ENCODE assay signal across 23 cellular contexts in genomic region chr10:132414402-132415016, GRCh38. TPM values are rescaled to one million over a fixed set of nuclear protein-coding genes. Genes with fewer than 3 reads are reported as not detected.
DNase-seq lines count a peak whose midpoint lies in the region; ATAC-seq and TF ChIP-seq lines count a peak whose summit lies in the region.
"Had no signal": no experiment of that assay in that cellular context is flagged by ENCODE, and none has a peak within 500 bp of the region (broad histone marks: within the 10 kb centered on the region; RNA-seq: fewer than 3 reads in every experiment).

No MANE protein-coding gene starts in this region.

- peaks cover 0 to 25% (median 0%) of the 10 kb centered on the region in 3 donors for H3K36me3 ChIP-seq in esophagus squamous epithelium
- H3K36me3 ChIP-seq in muscle layer of colon (ENCODE audit: insufficient read depth, low read length) = peaks cover 5% of the 10 kb centered on the region
- peaks cover 0 to 31% (median 6%) of the 10 kb centered on the region in 4 donors for H3K36me3 ChIP-seq in stomach
- H3K36me3 ChIP-seq: colonic mucosa, pancreas, upper lobe of right lung had no signal

- POLR2A ChIA-PET in WTC11 (lab: Charles Lee) = no interaction called here
- POLR2A ChIA-PET in MCF 10A (lab: Yijun Ruan, JAX) = no interaction called here

- H3K4me1 ChIP-seq in esophagus squamous epithelium = peaks cover 55 to 99% (median 63%) of the 10 kb centered on the region in 3 donors
- peaks cover 67% of the 10 kb centered on the region for H3K4me1 ChIP-seq in muscle layer of colon (ENCODE audit: insufficient read depth, low read length)
- H3K4me1 ChIP-seq in stomach = peaks cover 77 to 99% (median 88%) of the 10 kb centered on the region in 4 donors

- no peak for ATAC-seq in WTC11
- ATAC-seq: left colon, pancreas, Right ventricle myocardium inferior, upper lobe of right lung had no signal

- BruUV-seq in MCF 10A (replicated peaks; lab: Mats Ljungman, UMichigan) = no TSS peak

- intact Hi-C loops in esophagus squamous epithelium (cut with DNase I) = no loop called here
- intact Hi-C loops in stomach (cut with DNase I; ENCODE audit: low total_unique reads) = no loop called here
- intact Hi-C loops in MCF 10A (cut with micrococcal nuclease) = no loop called here

- no peaks in the 10 kb centered on the region for H3K27me3 Mint-ChIP-seq in WTC11 (ENCODE audit: low read depth)
- no peaks in the 10 kb centered on the region for H3K27me3 Mint-ChIP-seq in MCF 10A (ENCODE audit: insufficient read depth, unreplicated experiment)
- H3K27me3 Mint-ChIP-seq: activated CD4-positive, alpha-beta memory T cell treated with anti-CD3 and anti-CD28 coated beads for 36 hours; stimulated activated naive CD8-positive, alpha-beta T cell treated with anti-CD3 and anti-CD28 coated beads, Interleukin-15, Interleukin-2, amounts not matched to agents 100 ng/mL and 50 ng/mL, for 24 hours had no signal

- WGBS in esophagus squamous epithelium, 2 donors = 85 to 88% methylated on average over 10 to 13 of the region's 21 CpGs
- 88 to 92% (median 90%) methylated on average over 15 to 21 of the region's 21 CpGs for WGBS in stomach, 5 donors

- peak overlapping the region; percentile 15 for H3K9ac ChIP-seq in muscle layer of colon (ENCODE audit: low read length)
- H3K9ac ChIP-seq: GM23248 had no signal

- H3K9me3 ChIP-seq in esophagus squamous epithelium (no peaks in the 10 kb centered on the region), muscle layer of colon (ENCODE audit: low read length) (no peaks in the 10 kb centered on the region), stomach (no peaks in the 10 kb centered on the region)
- H3K9me3 ChIP-seq: colonic mucosa, pancreas, upper lobe of right lung had no signal

- H3K4me3 Mint-ChIP-seq in WTC11 (no peak overlapping the region), MCF 10A (ENCODE audit: unreplicated experiment) (no peak overlapping the region)
- H3K4me3 Mint-ChIP-seq: activated CD4-positive, alpha-beta memory T cell treated with anti-CD3 and anti-CD28 coated beads for 36 hours; activated naive CD4-positive, alpha-beta T cell treated with anti-CD3 and anti-CD28 coated beads for 36 hours; stimulated activated naive CD8-positive, alpha-beta T cell treated with anti-CD3 and anti-CD28 coated beads, Interleukin-15, Interleukin-2, amounts not matched to agents 100 ng/mL and 50 ng/mL, for 24 hours had no signal

- H3K27ac Mint-ChIP-seq in WTC11 (peak overlapping the region; percentile 42), MCF 10A (ENCODE audit: low read depth, unreplicated experiment) (no peak overlapping the region)
- H3K27ac Mint-ChIP-seq: activated CD4-positive, alpha-beta memory T cell treated with anti-CD3 and anti-CD28 coated beads for 36 hours; activated naive CD4-positive, alpha-beta T cell treated with anti-CD3 and anti-CD28 coated beads for 36 hours had no signal

- no peak for DNase-seq in WTC11 (ENCODE audit: low spot score)
- DNase-seq in esophagus squamous epithelium (lab: John Stamatoyannopoulos, UW) = no peak
- DNase-seq in stomach = no peak
- DNase-seq in NCI-H526 treated with DMSO at 0.1 percent for 48 hours (lab: John Stamatoyannopoulos, UW) = no peak
- no peak for DNase-seq in activated CD4-positive, CD25-positive, alpha-beta regulatory T cell (lab: John Stamatoyannopoulos, UW)
- no peak for DNase-seq in MCF 10A (ENCODE audit: unreplicated experiment)
- DNase-seq in NOMO-1 (lab: John Stamatoyannopoulos, UW; ENCODE audit: unreplicated experiment in 2 of 2) = no peak
- DNase-seq: activated CD4-positive, alpha-beta memory T cell treated with anti-CD3 and anti-CD28 coated beads for 36 hours; activated naive CD4-positive, alpha-beta T cell treated with anti-CD3 and anti-CD28 coated beads for 36 hours; aorta; colonic mucosa; COR-L47; foreskin fibroblast; GM23248; KBM-7; left colon; NCI-H1930; stimulated activated CD4-positive, alpha-beta T cell treated with anti-CD3 and anti-CD28 coated beads, Interleukin-2, amount 100 ng/mL, for 24 hours; upper lobe of right lung had no signal

- TF ChIP-seq POLR2A in esophagus squamous epithelium (IDR thresholded peaks at IDR 0.05) = no peak
- TF ChIP-seq POLR2A in stomach (IDR thresholded peaks at IDR 0.05) = no peak

- H3K27ac ChIP-seq in esophagus squamous epithelium = peak overlapping the region; percentile 70 to 93 (median 88)
- H3K27ac ChIP-seq in muscle layer of colon (ENCODE audit: low read depth, low read length) = peak overlapping the region; percentile 57
- H3K27ac ChIP-seq in stomach = peak overlapping the region in 3 of 5 donors; percentile 89 to 95 (median 94)
- H3K27ac ChIP-seq: colonic mucosa, GM23248 had no signal

- CTCF ChIA-PET in WTC11 (lab: Charles Lee) = interaction anchor here (1.9 kb wide), 1 partner anchor 9 kb away, joined by 9 read pairs; no protein-coding TSS in a partner anchor
- CTCF ChIA-PET in MCF 10A (lab: Yijun Ruan, JAX) = no interaction called here

- H3K4me1 Mint-ChIP-seq in WTC11 = peaks cover 41% of the 10 kb centered on the region
- H3K4me1 Mint-ChIP-seq in MCF 10A (ENCODE audit: insufficient read depth, unreplicated experiment) = peaks cover 30% of the 10 kb centered on the region

- TF ChIP-seq CTCF in WTC11 (IDR thresholded peaks at IDR 0.05) = no peak
- TF ChIP-seq CTCF in esophagus squamous epithelium (IDR thresholded peaks at IDR 0.05) = no peak
- TF ChIP-seq CTCF in stomach (IDR thresholded peaks at IDR 0.05) = no peak
- TF ChIP-seq CTCF in MCF 10A (IDR thresholded peaks at IDR 0.05; ENCODE audit: unreplicated experiment) = no peak

- H3K36me3 Mint-ChIP-seq in WTC11 (peaks cover 6% of the 10 kb centered on the region; the same call in 1 of the 2 replicates), MCF 10A (ENCODE audit: insufficient read depth, unreplicated experiment) (peaks cover 7% of the 10 kb centered on the region)
- H3K36me3 Mint-ChIP-seq: activated CD4-positive, alpha-beta memory T cell treated with anti-CD3 and anti-CD28 coated beads for 36 hours had no signal

- H3K27me3 ChIP-seq in esophagus squamous epithelium = no peaks in the 10 kb centered on the region
- no peaks in the 10 kb centered on the region for H3K27me3 ChIP-seq in muscle layer of colon (ENCODE audit: control insufficient read depth in 1 of 2, insufficient read depth in 2 of 2, low read length in 2 of 2)
- no peaks in the 10 kb centered on the region for H3K27me3 ChIP-seq in stomach
- H3K27me3 ChIP-seq: colonic mucosa, pancreas, upper lobe of right lung had no signal

- no peak for TF ChIP-seq EP300 in stomach (IDR thresholded peaks at IDR 0.05)

- H3K4me3 ChIP-seq in esophagus squamous epithelium (no peak overlapping the region), muscle layer of colon (ENCODE audit: low read depth in 1 of 2, low read length in 2 of 2) (no peak overlapping the region), stomach (no peak overlapping the region)
- H3K4me3 ChIP-seq: colonic mucosa, GM23248, pancreas, upper lobe of right lung had no signal

- no peaks in the 10 kb centered on the region for H3K9me3 Mint-ChIP-seq in WTC11
- H3K9me3 Mint-ChIP-seq in MCF 10A (ENCODE audit: unreplicated experiment) = no peaks in the 10 kb centered on the region
- H3K9me3 Mint-ChIP-seq: activated CD4-positive, alpha-beta memory T cell treated with anti-CD3 and anti-CD28 coated beads for 36 hours; activated naive CD4-positive, alpha-beta T cell treated with anti-CD3 and anti-CD28 coated beads for 36 hours; stimulated activated naive CD8-positive, alpha-beta T cell treated with anti-CD3 and anti-CD28 coated beads, Interleukin-15, Interleukin-2, amounts not matched to agents 100 ng/mL and 50 ng/mL, for 24 hours had no signal

TF ChIP-seq in WTC11, 78 proteins besides CTCF, POLR2A, EP300 and RAD21:
- TF ChIP-seq MYBL2 (CRISPR knock-in tag; IDR thresholded peaks at IDR 0.05) (no peak), MLX (CRISPR knock-in tag; IDR thresholded peaks at IDR 0.05) (no peak), ZNF317 (CRISPR knock-in tag; IDR thresholded peaks at IDR 0.05; ENCODE audit: borderline replicate concordance, low read depth) (no peak), ATF6 (CRISPR knock-in tag; IDR thresholded peaks at IDR 0.05) (no peak), NR1H2 (CRISPR knock-in tag; IDR thresholded peaks at IDR 0.05) (no peak), ZNF416 (CRISPR knock-in tag; IDR thresholded peaks at IDR 0.05) (no peak), ATF3 (CRISPR knock-in tag; conservative IDR thresholded peaks at IDR 0.05) (no peak)

RNA-seq across cellular contexts. Expression of gene PWWP2B, which starts 17.5 kb away (rescaled TPM):
- total RNA-seq in WTC11 (2021) (12.2 to 14.1 TPM (median 13.6 TPM) in 3 replicates), esophagus squamous epithelium (10 to 100 TPM; 14.9 to 27.3 (median 16.7) TPM), stomach (100 to 1,000 TPM in 1 of 5 donors, 10 to 100 TPM in 3, 1 to 10 TPM in 1; 8.5 to 167 (median 22.9) TPM), MCF 10A (2022) (10.0 and 13.0 TPM in 2 replicates)
- 10 to 100 TPM; 14.2 to 24.4 (median 22.7) TPM for polyA plus RNA-seq in stomach
